In genomic region chr4:74455361-74456055, GRCh38 we compare ENCODE assay signal across 30 cellular contexts. TPM values are rescaled to one million over a fixed set of nuclear protein-coding genes. Genes with fewer than 3 reads are reported as not detected.
"Had no signal": no experiment of that assay in that cellular context is flagged by ENCODE, and none has a peak within 500 bp of the region (broad histone marks: within the 10 kb centered on the region; RNA-seq: fewer than 3 reads in every experiment).

No MANE protein-coding gene starts in this region.

- H3K4me2 ChIP-seq: KMS-11 had no signal

- H3K36me3 Mint-ChIP-seq: brain had no signal

- H3K27ac Mint-ChIP-seq: activated B cell treated with CpG ODN at 0.5 μM for 24 hours; activated CD4-positive, alpha-beta memory T cell treated with anti-CD3 and anti-CD28 coated beads for 36 hours; activated CD4-positive, alpha-beta T cell treated with anti-CD3 and anti-CD28 coated beads, Interleukin-2, amount 10 ng/mL, durations not matched to agents 7 days and 5 days; activated naive CD4-positive, alpha-beta T cell treated with anti-CD3 and anti-CD28 coated beads, Interleukin-2, amount 50 U/mL, for 72 hours; activated naive CD8-positive, alpha-beta T cell treated with anti-CD3 and anti-CD28 coated beads, Interleukin-2, amount 50 U/mL, for 24 hours; brain; T-helper 17 cell had no signal

- H3K9me3 Mint-ChIP-seq: activated naive CD4-positive, alpha-beta T cell treated with anti-CD3 and anti-CD28 coated beads, Interleukin-2, amount 50 U/mL, for 72 hours; activated T-cell treated with anti-CD3 and anti-CD28 coated beads, Interleukin-2, amount 50 U/mL, for 4 hours had no signal

- ATAC-seq: activated naive CD4-positive, alpha-beta T cell treated with anti-CD3 and anti-CD28 coated beads, Interleukin-2, amount 50 U/mL, for 72 hours; activated naive CD8-positive, alpha-beta T cell treated with anti-CD3 and anti-CD28 coated beads, Interleukin-2, amount 50 U/mL, for 24 hours; activated T-cell treated with anti-CD3 and anti-CD28 coated beads, Interleukin-2, amount 50 U/mL, for 4 hours; T-helper 17 cell had no signal

- DNase-seq: activated B cell treated with CpG ODN at 0.5 μM for 24 hours; activated CD4-positive, alpha-beta memory T cell treated with anti-CD3 and anti-CD28 coated beads for 36 hours; activated CD4-positive, alpha-beta T cell treated with anti-CD3 and anti-CD28 coated beads, Interleukin-2, amount 10 ng/mL, durations not matched to agents 7 days and 5 days; activated CD8-positive, alpha-beta memory T cell treated with anti-CD3 and anti-CD28 coated beads for 24 hours; activated effector memory CD4-positive, alpha-beta T cell treated with anti-CD3 and anti-CD28 coated beads, Interleukin-2, amount 50 U/mL, for 16 hours; activated naive CD4-positive, alpha-beta T cell treated with Interleukin-2 at 50 U/mL for 16 hours; activated naive CD8-positive, alpha-beta T cell treated with anti-CD3 and anti-CD28 coated beads, Interleukin-2, amount 50 U/mL, for 24 hours; activated T-cell treated with anti-CD3 and anti-CD28 coated beads, Interleukin-2, amount 50 U/mL, for 4 hours; amniotic stem cell; MG63; MV-4-11; NCI-H1092 treated with DMSO at 0.1 percent for 48 hours; NCI-H1417 treated with DMSO at 0.1 percent for 48 hours; NCI-H1694; NCI-H2029; NCI-H345; NCI-H510A; NCI-H69; NK-92 treated with Interleukin-12 subunit alpha and Interleukin-12 subunit beta, amount 100 ng/mL, for 24 hours; OCI-M1; Peyer's patch; SHP77 treated with DMSO at 0.1 percent for 48 hours; T-helper 17 cell; T-helper 9 cell had no signal

- H3K4me1 Mint-ChIP-seq: activated CD4-positive, alpha-beta T cell treated with anti-CD3 and anti-CD28 coated beads, Interleukin-2, amount 10 ng/mL, durations not matched to agents 7 days and 5 days; activated naive CD8-positive, alpha-beta T cell treated with anti-CD3 and anti-CD28 coated beads, Interleukin-2, amount 50 U/mL, for 24 hours; brain; T-helper 17 cell had no signal

- H3K36me3 ChIP-seq: cardiac muscle cell, MG63, Peyer's patch had no signal

- FAIRE-seq: astrocyte had no signal

- H3K27ac ChIP-seq: cardiac muscle cell, KMS-11, Peyer's patch had no signal

- H3K4me3 Mint-ChIP-seq: activated B cell treated with CpG ODN at 0.5 μM for 24 hours; activated CD4-positive, alpha-beta memory T cell treated with anti-CD3 and anti-CD28 coated beads for 36 hours; activated CD4-positive, alpha-beta T cell treated with anti-CD3 and anti-CD28 coated beads, Interleukin-2, amount 10 ng/mL, durations not matched to agents 7 days and 5 days; activated naive CD8-positive, alpha-beta T cell treated with anti-CD3 and anti-CD28 coated beads, Interleukin-2, amount 50 U/mL, for 24 hours; activated T-cell treated with anti-CD3 and anti-CD28 coated beads, Interleukin-2, amount 50 U/mL, for 4 hours; brain; T-helper 17 cell had no signal

- H3K9ac ChIP-seq: KMS-11 had no signal

- H3K27me3 ChIP-seq: cardiac muscle cell, MG63, Peyer's patch had no signal

- H3K9me3 ChIP-seq: MG63, Peyer's patch had no signal

- H3K4me3 ChIP-seq: cardiac muscle cell, MG63, Peyer's patch had no signal

- H3K4me1 ChIP-seq: Peyer's patch had no signal

RNA-seq across cellular contexts. Expression of gene AREG, which starts 10.6 kb away (rescaled TPM):
- total RNA-seq: cardiac muscle cell, SK-MEL-5 had no signal
